In the genomic region with DNA sequence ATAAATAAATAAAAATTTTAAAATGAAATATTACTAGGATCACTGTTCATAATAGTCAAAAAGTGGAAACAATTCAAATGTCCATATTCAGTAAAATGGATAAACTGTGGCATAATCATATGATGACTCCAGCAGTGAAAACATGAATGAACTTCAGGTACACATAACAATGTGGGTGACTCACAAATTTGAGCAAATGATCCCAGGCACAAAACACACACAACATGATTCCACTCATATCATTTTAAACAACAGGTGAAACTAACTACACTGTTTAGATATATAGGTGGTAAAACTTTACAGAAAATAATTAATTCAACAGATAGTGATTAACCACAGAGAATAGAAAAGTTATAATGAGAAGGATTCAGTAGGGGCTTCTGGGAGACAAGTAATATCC, we compare ENCODE assay signal across 26 cellular contexts.
"Had no signal": no experiment of that assay in that cellular context is flagged by ENCODE, and none has a peak within 500 bp of the region (broad histone marks: within the 10 kb centered on the region; RNA-seq: fewer than 3 reads in every experiment).

No MANE protein-coding gene starts in this region.

- H3K27me3 Mint-ChIP-seq: IgD-negative memory B cell, T-cell had no signal

- H3K4me1 ChIP-seq: SJSA1 had no signal

- H3K4me1 Mint-ChIP-seq: IgD-negative memory B cell had no signal

- H3K27me3 ChIP-seq: SJSA1 had no signal

- H3K4me3 Mint-ChIP-seq: IgD-negative memory B cell, T-cell had no signal

- ATAC-seq: K562, Panc1, T-cell had no signal

- H3K36me3 Mint-ChIP-seq: T-cell had no signal

- H3K27ac Mint-ChIP-seq: IgD-negative memory B cell, T-cell had no signal

- DNase-seq: Kasumi-1, MV-4-11, NCI-H1048, NCI-H1105, NCI-H1417, NCI-H146, NCI-H187, NCI-H2029, NCI-H2081 treated with DMSO at 0.1 percent for 48 hours, NCI-H2171, NCI-H226, NCI-H446, NCI-H510A, NCI-H524 treated with DMSO at 0.1 percent for 48 hours, NCI-H69, NCI-H774, Right ventricle myocardium superior, SIG-M5, T-cell had no signal

- H3K36me3 ChIP-seq: SJSA1 had no signal

- H3K4me3 ChIP-seq: K562, SJSA1, SK-N-MC had no signal

- H3K9me3 ChIP-seq: SJSA1 had no signal

- H3K4me2 ChIP-seq: KMS-11 had no signal

- H3K9ac ChIP-seq: KMS-11 had no signal

- H3K9me3 Mint-ChIP-seq: IgD-negative memory B cell, T-cell had no signal

- H3K27ac ChIP-seq: HL-60, KMS-11, SJSA1, SK-N-MC had no signal
